In the genomic region with DNA sequence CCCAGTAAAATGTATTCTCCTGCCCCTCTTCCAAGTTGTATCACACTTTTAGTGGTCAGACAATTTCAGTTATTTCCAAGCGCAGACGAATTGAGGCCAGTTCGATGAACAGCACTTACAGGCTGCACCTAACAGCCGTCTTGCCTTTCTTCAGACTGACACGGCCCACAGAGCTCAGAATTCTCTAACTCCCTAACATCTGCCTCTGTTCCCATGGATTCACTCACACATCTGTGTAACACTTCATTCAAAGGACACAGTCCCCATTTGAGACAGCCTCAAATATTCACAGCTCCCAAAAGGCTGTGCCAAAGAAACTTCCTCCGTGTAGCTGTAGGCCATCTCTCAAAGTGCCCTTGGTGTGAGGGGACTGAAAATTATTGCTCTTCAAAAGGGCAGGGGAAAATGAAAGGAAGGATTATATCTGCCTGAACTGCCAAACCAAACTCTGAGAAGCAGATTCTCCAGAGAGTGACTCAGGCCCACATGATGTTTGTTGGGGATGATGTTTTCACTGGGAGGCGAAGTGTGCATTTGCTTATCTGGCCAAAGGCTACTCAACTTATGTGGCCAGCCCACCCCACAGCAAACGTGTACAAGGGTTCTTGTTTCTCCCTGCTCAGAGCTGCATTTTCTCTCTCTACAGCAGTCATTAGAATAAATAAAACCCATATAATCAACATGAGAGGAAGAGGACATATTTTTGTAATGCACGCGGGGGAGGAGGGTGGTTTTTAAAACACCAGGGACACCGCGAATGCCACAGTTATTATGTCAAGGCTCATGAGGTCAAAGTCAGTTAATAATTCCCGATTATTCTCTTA, we compare ENCODE assay signal across 10 cellular contexts.
A peak's percentile ranks its signal among the peaks of the same experiment; 100 is the strongest.
DNase-seq lines count a peak whose midpoint lies in the region; ATAC-seq and TF ChIP-seq lines count a peak whose summit lies in the region.
"Had no signal": no experiment of that assay in that cellular context is flagged by ENCODE, and none has a peak within 500 bp of the region (broad histone marks: within the 10 kb centered on the region; RNA-seq: fewer than 3 reads in every experiment).

No MANE protein-coding gene starts in this region.

- H3K79me2 ChIP-seq in ACC112 (ENCODE audit: control insufficient read depth, insufficient read depth, low read length, unreplicated experiment) (no peaks in the 10 kb centered on the region), fibroblast of lung (ENCODE audit: control insufficient read depth, insufficient read depth, low read length) (no peaks in the 10 kb centered on the region), neural progenitor cell (ENCODE audit: low read depth) (no peaks in the 10 kb centered on the region)

- H3K4me3 ChIP-seq in ACC112 (ENCODE audit: low read depth, low read length) (peak overlapping the region; percentile 57), Panc1 (ENCODE audit: low read depth in 2 of 2, low read length in 2 of 2) (no peak overlapping the region), fibroblast of lung (replicated peaks in 1 of 4; ENCODE audit: control extremely low read depth in 1 of 4, insufficient read depth in 1 of 4, low read depth in 3 of 4, low read length in 4 of 4) (peak overlapping the region; percentile 3 to 36 (median 18)), neural progenitor cell (no peak overlapping the region), endodermal cell (ENCODE audit: low read length) (no peak overlapping the region)
- no peak overlapping the region for H3K4me3 ChIP-seq in CD8-positive, alpha-beta T cell (ENCODE audit: low read depth, low read length)

- H2AFZ ChIP-seq in ACC112 (ENCODE audit: low read length, unreplicated experiment) (peak overlapping the region; percentile 55), fibroblast of lung (ENCODE audit: low read length) (peak overlapping the region; percentile 44), neural progenitor cell (replicated peaks) (peak overlapping the region; percentile 10)

- H3K9me3 ChIP-seq in Panc1 (ENCODE audit: control insufficient read depth, insufficient read depth, low read depth, low read length) (no peaks in the 10 kb centered on the region), fibroblast of lung (ENCODE audit: control insufficient read depth, insufficient read depth, low read depth, low read length) (no peaks in the 10 kb centered on the region), neural progenitor cell (ENCODE audit: low read depth) (no peaks in the 10 kb centered on the region), endodermal cell (ENCODE audit: control insufficient read depth, low read length) (no peaks in the 10 kb centered on the region)
- H3K9me3 ChIP-seq in CD8-positive, alpha-beta T cell (ENCODE audit: low read length), result no peaks in the 10 kb centered on the region
- H3K9me3 ChIP-seq: BE2C had no signal

- H3K27ac ChIP-seq in ACC112 (ENCODE audit: low read depth, low read length), result peak overlapping the region; percentile 97
- 0 out of 2 replicates have a peak overlapping the region, but pooled peaks have one; percentile 8 for H3K27ac ChIP-seq in Panc1 (ENCODE audit: low read length)
- peak overlapping the region; percentile 91 for H3K27ac ChIP-seq in fibroblast of lung (ENCODE audit: insufficient read depth, low read length)
- no peak overlapping the region for H3K27ac ChIP-seq in neural progenitor cell
- H3K27ac ChIP-seq in CD8-positive, alpha-beta T cell (ENCODE audit: low read depth, low read length), result no peak overlapping the region
- H3K27ac ChIP-seq in endodermal cell (ENCODE audit: low read depth, low read length), result no peak overlapping the region

- TF ChIP-seq CTCF in Panc1 (IDR thresholded peaks at IDR 0.05) (no peak), fibroblast of lung (conservative IDR thresholded peaks at IDR 0.05 in 1 of 2, IDR thresholded peaks at IDR 0.05 in 1 of 2; ENCODE audit: low read depth in 1 of 2, low read length in 2 of 2) (no peak), neural progenitor cell (IDR thresholded peaks at IDR 0.05) (no peak), GM13976 (IDR thresholded peaks at IDR 0.05; ENCODE audit: borderline replicate concordance, control extremely low read depth, extremely low read depth, insufficient read depth, missing control alignments) (no peak), endodermal cell (conservative IDR thresholded peaks at IDR 0.05) (no peak)
- TF ChIP-seq CTCF in CD8-positive, alpha-beta T cell (IDR thresholded peaks at IDR 0.05), result no peak

- H3K9me3 Mint-ChIP-seq in neural progenitor cell (no peaks in the 10 kb centered on the region), endodermal cell (no peaks in the 10 kb centered on the region)
- H3K9me3 Mint-ChIP-seq in CD8-positive, alpha-beta T cell, result no peaks in the 10 kb centered on the region

- H3K36me3 ChIP-seq in ACC112 (ENCODE audit: insufficient read depth, low read length) (no peaks in the 10 kb centered on the region), Panc1 (ENCODE audit: control insufficient read depth, insufficient read depth, low read length) (no peaks in the 10 kb centered on the region), fibroblast of lung (ENCODE audit: control insufficient read depth, insufficient read depth, low read length) (no peaks in the 10 kb centered on the region), neural progenitor cell (no peaks in the 10 kb centered on the region), endodermal cell (ENCODE audit: control insufficient read depth, insufficient read depth, low read length) (no peaks in the 10 kb centered on the region)
- no peaks in the 10 kb centered on the region for H3K36me3 ChIP-seq in CD8-positive, alpha-beta T cell (ENCODE audit: insufficient read depth, low read length)
- H3K36me3 ChIP-seq: BE2C had no signal

- ATAC-seq in Panc1, result peak; percentile 40
- ATAC-seq in CD8-positive, alpha-beta T cell, result no peak

- H3K27ac Mint-ChIP-seq in neural progenitor cell (peak overlapping the region; percentile 35), endodermal cell (no peak overlapping the region)
- no peak overlapping the region for H3K27ac Mint-ChIP-seq in CD8-positive, alpha-beta T cell
- H3K27ac Mint-ChIP-seq: activated naive CD8-positive, alpha-beta T cell had no signal

- POLR2A ChIA-PET in Panc1 (lab: Charles Lee), result no interaction called here
- POLR2A ChIA-PET in CD8-positive, alpha-beta T cell (lab: Charles Lee), result no interaction called here

- H3K36me3 Mint-ChIP-seq in neural progenitor cell (no peaks in the 10 kb centered on the region), endodermal cell (ENCODE audit: low read depth) (no peaks in the 10 kb centered on the region)
- H3K36me3 Mint-ChIP-seq in CD8-positive, alpha-beta T cell, result no peaks in the 10 kb centered on the region
- H3K36me3 Mint-ChIP-seq: activated naive CD8-positive, alpha-beta T cell had no signal

- in situ Hi-C loops in Panc1 (cut with HindIII; ENCODE audit: low pct_unique_long_range_greater_than_20kb, low sequenced_read_pairs), result no loop called here
- in situ Hi-C loops in GM13976 (cut with MboI; ENCODE audit: low sequenced_read_pairs, unreplicated experiment), result loop anchor here (10.0 to 25.0 kb wide), 3 partner anchors 275 to 587 kb away; no protein-coding TSS in a partner anchor

- H3K4me1 ChIP-seq in ACC112 (ENCODE audit: control insufficient read depth, insufficient read depth, low read length, unreplicated experiment), result peaks cover 57% of the 10 kb centered on the region
- peaks cover 9% of the 10 kb centered on the region; the same call in 1 of the 2 replicates for H3K4me1 ChIP-seq in Panc1 (ENCODE audit: control insufficient read depth, insufficient read depth, low read length)
- H3K4me1 ChIP-seq in fibroblast of lung (ENCODE audit: control insufficient read depth, extremely low read depth, insufficient read depth, low read length), result peaks cover 31% of the 10 kb centered on the region
- peaks cover 28% of the 10 kb centered on the region for H3K4me1 ChIP-seq in neural progenitor cell
- peaks cover 14% of the 10 kb centered on the region for H3K4me1 ChIP-seq in CD8-positive, alpha-beta T cell (ENCODE audit: insufficient read depth, low read length)
- H3K4me1 ChIP-seq in endodermal cell (ENCODE audit: control insufficient read depth, insufficient read depth, low read length), result peaks cover 4% of the 10 kb centered on the region

- H4K20me1 ChIP-seq in fibroblast of lung (ENCODE audit: control insufficient read depth, extremely low read depth, insufficient read depth, low read length), result no peaks in the 10 kb centered on the region
- no peaks in the 10 kb centered on the region for H4K20me1 ChIP-seq in neural progenitor cell (ENCODE audit: low read depth)

- no peaks in the 10 kb centered on the region for H3K27me3 ChIP-seq in ACC112 (ENCODE audit: insufficient read depth, low read length)
- peaks cover 19% of the 10 kb centered on the region for H3K27me3 ChIP-seq in Panc1 (ENCODE audit: control insufficient read depth, insufficient read depth, low read length)
- H3K27me3 ChIP-seq in fibroblast of lung (ENCODE audit: control insufficient read depth, insufficient read depth, low read length), result no peaks in the 10 kb centered on the region
- peaks cover 29% of the 10 kb centered on the region for H3K27me3 ChIP-seq in neural progenitor cell
- H3K27me3 ChIP-seq in CD8-positive, alpha-beta T cell (ENCODE audit: insufficient read depth, low read length), result peaks cover 26% of the 10 kb centered on the region
- peaks cover 29% of the 10 kb centered on the region for H3K27me3 ChIP-seq in endodermal cell (ENCODE audit: control insufficient read depth, insufficient read depth, low read length, poor library complexity, severe bottlenecking)
- H3K27me3 ChIP-seq: BE2C had no signal

- peak overlapping the region; percentile 1 for H3K4me3 Mint-ChIP-seq in neural progenitor cell
- H3K4me3 Mint-ChIP-seq in CD8-positive, alpha-beta T cell, result no peak overlapping the region
- no peak overlapping the region for H3K4me3 Mint-ChIP-seq in endodermal cell
- H3K4me3 Mint-ChIP-seq: activated naive CD8-positive, alpha-beta T cell had no signal

- intact Hi-C loops in Panc1 (cut with micrococcal nuclease; ENCODE audit: unreplicated experiment), result loop anchor here (5.0 to 10.0 kb wide), 2 partner anchors 115 to 457 kb away; no protein-coding TSS in a partner anchor
- intact Hi-C loops in CD8-positive, alpha-beta T cell (cut with DNase I, micrococcal nuclease), result loop anchor here (2.0 to 10.0 kb wide), 7 partner anchors 282 to 1345 kb away; a partner anchor contains a TSS

- H3K4me2 ChIP-seq in fibroblast of lung (ENCODE audit: extremely low read depth, insufficient read depth, low read length) (peak overlapping the region; percentile 79), neural progenitor cell (no peak overlapping the region)

- H3K27me3 Mint-ChIP-seq in neural progenitor cell (ENCODE audit: insufficient read depth, low read depth) (peaks cover 21% of the 10 kb centered on the region), endodermal cell (ENCODE audit: insufficient read depth) (peaks cover 28% of the 10 kb centered on the region)
- H3K27me3 Mint-ChIP-seq in CD8-positive, alpha-beta T cell (ENCODE audit: low read depth), result peaks cover 64% of the 10 kb centered on the region

- CTCF ChIA-PET in Panc1 (lab: Charles Lee), result no interaction called here
- CTCF ChIA-PET in CD8-positive, alpha-beta T cell (lab: Charles Lee), result no interaction called here

- peaks cover 10% of the 10 kb centered on the region for H3F3A ChIP-seq in neural progenitor cell (ENCODE audit: low read depth)

- DNase-seq in Panc1 (ENCODE audit: low read depth, low spot score) (peak; percentile 75), fibroblast of lung (ENCODE audit: low read depth in 2 of 2) (peak; percentile 88 to 97), neural progenitor cell (ENCODE audit: low spot score) (no peak), NCI-H2171 treated with DMSO at 0.1 percent for 48 hours (lab: John Stamatoyannopoulos, UW) (no peak), GM13976 (ENCODE audit: low spot score) (no peak), endodermal cell (no peak)
- DNase-seq in CD8-positive, alpha-beta T cell, result no peak
- DNase-seq: BE2C had no signal

- no TSS peak for BruUV-seq in Panc1 (replicated peaks; lab: Mats Ljungman, UMichigan)

- H3K4me1 Mint-ChIP-seq in neural progenitor cell (peaks cover 56% of the 10 kb centered on the region), endodermal cell (peaks cover 11% of the 10 kb centered on the region)
- H3K4me1 Mint-ChIP-seq in CD8-positive, alpha-beta T cell (ENCODE audit: low read depth), result peaks cover 11% of the 10 kb centered on the region

- 78 to 87% methylated on average over 6 to 13 of the region's 13 CpGs for WGBS in endodermal cell (ENCODE audit: insufficient coverage in 1 of 2, insufficient read length in 1 of 2), 2 experiments

- H3K9ac ChIP-seq in fibroblast of lung (ENCODE audit: insufficient read depth, low read length), result peak overlapping the region; percentile 44
- H3K9ac ChIP-seq in neural progenitor cell, result no peak overlapping the region
- no peak overlapping the region for H3K9ac ChIP-seq in endodermal cell (ENCODE audit: extremely low read depth, low read length, poor library complexity, severe bottlenecking)

Comparison
In these comparisons a context has a peak if more than half of its experiments do, and no peak if none do; other contexts are left out.
1. H3K27ac ChIP-seq: peak in ACC112 (single experiment), Panc1 (single experiment) and fibroblast of lung (single experiment); none in neural progenitor cell (single experiment), CD8-positive, alpha-beta T cell (single experiment) and endodermal cell (single experiment).
2. H3K4me3 ChIP-seq: peak in ACC112 (single experiment) and fibroblast of lung (4 of 4); none in Panc1 (0 of 2), neural progenitor cell (single experiment), CD8-positive, alpha-beta T cell (single experiment) and endodermal cell (single experiment).
3. DNase-seq: peak in Panc1 (single experiment) and fibroblast of lung (2 of 2); none in neural progenitor cell (single experiment), NCI-H2171 treated with DMSO at 0.1 percent for 48 hours (single experiment), GM13976 (single experiment), CD8-positive, alpha-beta T cell (0 of 7) and endodermal cell (single experiment).
4. Peak in every context shown above with its lines, with median percentiles within 50 percentile points of each other: H2AFZ ChIP-seq.